In the genomic region with DNA sequence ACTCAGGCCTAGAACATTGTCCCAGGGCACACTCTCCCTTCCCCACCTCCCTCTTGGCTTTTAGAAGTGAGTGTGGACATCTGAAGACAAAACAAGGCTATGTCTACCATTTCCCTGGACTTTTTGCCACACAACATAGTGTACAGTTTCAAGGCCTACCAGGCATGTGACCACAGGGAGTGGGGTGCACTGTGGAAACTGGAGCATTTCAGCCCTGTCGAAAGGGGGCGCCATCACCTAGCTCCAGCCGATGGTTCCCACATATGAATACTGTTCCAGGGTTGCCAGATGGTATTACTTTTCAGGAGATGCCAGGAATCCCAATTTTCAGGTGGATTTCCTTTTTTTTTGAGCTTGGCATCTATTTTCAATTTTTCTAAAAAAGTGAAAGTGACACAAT, we compare ENCODE assay signal across 8 cellular contexts.
DNase-seq lines count a peak whose midpoint lies in the region; ATAC-seq and TF ChIP-seq lines count a peak whose summit lies in the region.

No MANE protein-coding gene starts in this region.

- TF ChIP-seq CTCF in GM20000 (IDR thresholded peaks at IDR 0.05; ENCODE audit: extremely low read depth, missing control alignments) = peak; percentile 61
- peak; percentile 67 for TF ChIP-seq CTCF in fibroblast of villous mesenchyme (IDR thresholded peaks at IDR 0.05; ENCODE audit: insufficient read depth, low read depth, low read length)

- in situ Hi-C loops in SK-MEL-5 (cut with HindIII; ENCODE audit: low pct_unique_long_range_greater_than_20kb, low sequenced_read_pairs) = no loop called here

- no peak for ATAC-seq in HG02759 (IDR thresholded peaks at IDR 0.05; ENCODE audit: unreplicated experiment)
- no peak for ATAC-seq in HG03469 (IDR thresholded peaks at IDR 0.05; ENCODE audit: unreplicated experiment)

- H3K4me3 ChIP-seq in fibroblast of villous mesenchyme (ENCODE audit: low read depth, low read length) = no peak overlapping the region

- DNase-seq in AG20443 (ENCODE audit: low spot score) (peak; percentile 76), GM20000 (ENCODE audit: low spot score) (peak; percentile 49), SK-MEL-5 (ENCODE audit: low read depth, low spot score) (peak; percentile 81), fibroblast of villous mesenchyme (ENCODE audit: low read depth) (peak; percentile 38), islet precursor cell (no peak)
- DNase-seq in stimulated activated CD8-positive, alpha-beta memory T cell treated with anti-CD3 and anti-CD28 coated beads, Interleukin-4, amount 100 ng/mL, for 24 hours (ENCODE audit: low read depth) = peak; percentile 1
